22 cellular contexts compared by ENCODE assay signal in the genomic region with DNA sequence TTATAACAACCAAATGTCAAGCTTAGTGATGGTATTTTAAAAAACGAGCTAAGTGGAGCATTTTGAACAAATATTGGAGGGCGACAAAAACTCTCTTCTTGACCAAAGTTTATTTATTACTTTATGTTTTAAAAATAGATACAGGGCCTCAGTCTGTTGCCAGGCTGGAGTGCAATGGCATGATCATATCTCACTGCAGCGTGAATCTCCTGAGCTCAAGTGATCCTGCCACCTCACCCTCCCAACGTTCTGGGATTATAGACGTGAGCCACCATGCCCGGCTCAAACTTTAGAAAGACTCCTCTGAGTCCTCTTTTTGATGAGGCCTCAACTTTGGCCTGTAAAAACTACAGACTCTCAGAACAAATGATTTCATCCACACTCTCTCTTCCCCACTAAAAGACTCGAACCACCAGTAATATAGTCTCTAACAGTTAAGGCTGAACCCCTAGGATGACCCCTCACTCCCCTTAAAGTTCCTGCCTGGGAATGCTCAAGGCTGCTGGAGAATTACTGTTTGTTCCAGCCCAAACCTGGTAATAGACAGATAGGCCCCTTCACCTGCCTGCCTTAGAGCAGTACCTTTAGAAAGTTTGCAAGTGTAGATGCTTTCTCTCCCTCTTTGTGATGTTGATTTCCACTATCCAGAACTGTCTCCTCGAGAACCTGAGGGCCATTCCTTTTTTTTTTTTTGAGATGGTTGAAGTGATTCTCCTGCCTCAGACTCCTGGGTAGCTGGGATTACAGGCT.
"Had no signal": no experiment of that assay in that cellular context is flagged by ENCODE, and none has a peak within 500 bp of the region (broad histone marks: within the 10 kb centered on the region; RNA-seq: fewer than 3 reads in every experiment).

No MANE protein-coding gene starts in this region.

- H3K27me3 Mint-ChIP-seq: dendritic cell treated with granulocyte-macrophage colony-stimulating factor and Interleukin-4, amounts not matched to agents 40 ng/mL and 50 ng/mL, for 4 days; naive B cell had no signal

- H3K4me3 Mint-ChIP-seq: activated CD4-positive, alpha-beta T cell treated with anti-CD3 and anti-CD28 coated beads, Interleukin-2, amount 10 ng/mL, durations not matched to agents 24 days and 14 days; activated CD8-positive, alpha-beta T cell treated with anti-CD3 and anti-CD28 coated beads, Interleukin-2, amount 10 ng/mL, durations not matched to agents 7 days and 5 days; activated naive CD4-positive, alpha-beta T cell treated with anti-CD3 and anti-CD28 coated beads, Interleukin-2, amount 10 ng/mL, durations not matched to agents 7 days and 5 days; dendritic cell treated with granulocyte-macrophage colony-stimulating factor and Interleukin-4, amounts not matched to agents 40 ng/mL and 50 ng/mL, for 4 days; memory B cell; neural crest cell had no signal

- H3K4me1 ChIP-seq: breast epithelium, esophagus squamous epithelium, upper lobe of right lung had no signal

- H3K36me3 Mint-ChIP-seq: activated naive CD4-positive, alpha-beta T cell treated with anti-CD3 and anti-CD28 coated beads, Interleukin-2, amount 10 ng/mL, durations not matched to agents 7 days and 5 days; memory B cell had no signal

- H3K27me3 ChIP-seq: breast epithelium, esophagus squamous epithelium, hepatocyte, ovary, upper lobe of right lung had no signal

- H3K36me3 ChIP-seq: breast epithelium, esophagus squamous epithelium, ovary, upper lobe of right lung had no signal

- H3K27ac ChIP-seq: breast epithelium, esophagus squamous epithelium, hepatocyte, ovary, upper lobe of right lung had no signal

- H3K9me3 Mint-ChIP-seq: activated CD4-positive, alpha-beta T cell treated with anti-CD3 and anti-CD28 coated beads, Interleukin-2, amount 10 ng/mL, durations not matched to agents 24 days and 14 days; activated naive CD4-positive, alpha-beta T cell treated with anti-CD3 and anti-CD28 coated beads, Interleukin-2, amount 10 ng/mL, durations not matched to agents 7 days and 5 days; memory B cell; neural crest cell had no signal

- DNase-seq: activated CD4-positive, alpha-beta T cell treated with anti-CD3 and anti-CD28 coated beads, Interleukin-2, amount 10 ng/mL, durations not matched to agents 24 days and 14 days; activated CD8-positive, alpha-beta memory T cell treated with anti-CD3 and anti-CD28 coated beads, Interleukin-2, amount 50 U/mL, for 4 hours; activated CD8-positive, alpha-beta T cell treated with anti-CD3 and anti-CD28 coated beads, Interleukin-2, amount 10 ng/mL, durations not matched to agents 7 days and 5 days; activated effector memory CD4-positive, alpha-beta T cell treated with Interleukin-2 at 50 U/mL for 16 hours; activated naive CD4-positive, alpha-beta T cell treated with anti-CD3 and anti-CD28 coated beads, Interleukin-2, amount 10 ng/mL, durations not matched to agents 7 days and 5 days; activated T-cell treated with anti-CD3 and anti-CD28 coated beads, Interleukin-2, amount 50 U/mL, for 48 hours; cerebellar nuclear complex; effector CD8-positive, alpha-beta T cell; esophagus squamous epithelium; mucosa of descending colon; naive B cell; ovary; stimulated activated naive CD4-positive, alpha-beta T cell; T-helper 1 cell; T1000; upper lobe of right lung had no signal

- H3K4me2 ChIP-seq: hepatocyte had no signal

- H3K9me3 ChIP-seq: breast epithelium, esophagus squamous epithelium, mucosa of descending colon, ovary, upper lobe of right lung had no signal

- H3K79me2 ChIP-seq: hepatocyte had no signal

- H3K4me3 ChIP-seq: breast epithelium, esophagus squamous epithelium, hepatocyte, mucosa of descending colon, ovary, upper lobe of right lung had no signal

- H2AFZ ChIP-seq: hepatocyte had no signal

- H3K27ac Mint-ChIP-seq: activated CD4-positive, alpha-beta T cell treated with anti-CD3 and anti-CD28 coated beads, Interleukin-2, amount 10 ng/mL, durations not matched to agents 24 days and 14 days; activated CD8-positive, alpha-beta T cell treated with anti-CD3 and anti-CD28 coated beads, Interleukin-2, amount 10 ng/mL, durations not matched to agents 7 days and 5 days; activated naive CD4-positive, alpha-beta T cell treated with anti-CD3 and anti-CD28 coated beads, Interleukin-2, amount 10 ng/mL, durations not matched to agents 7 days and 5 days; dendritic cell treated with granulocyte-macrophage colony-stimulating factor and Interleukin-4, amounts not matched to agents 40 ng/mL and 50 ng/mL, for 4 days; memory B cell had no signal

- ATAC-seq: activated CD8-positive, alpha-beta T cell treated with anti-CD3 and anti-CD28 coated beads, Interleukin-2, amount 10 ng/mL, durations not matched to agents 7 days and 5 days; left lobe of liver; mucosa of descending colon; upper lobe of right lung had no signal

- H3K4me1 Mint-ChIP-seq: neural crest cell had no signal
